1 cellular context compared by ENCODE assay signal in genomic region chr5:54401515-54401914, GRCh38.
TF ChIP-seq lines count a peak whose summit lies in the region.

No MANE protein-coding gene starts in this region.

TF ChIP-seq in GM23338, 12 proteins besides CTCF, POLR2A, EP300 and RAD21 (continued from another document):
- TF ChIP-seq REST (IDR thresholded peaks at IDR 0.05; ENCODE audit: unreplicated experiment) (no peak), EZH2phosphoT487 (IDR thresholded peaks at IDR 0.05; ENCODE audit: unreplicated experiment) (no peak), EZH2 (IDR thresholded peaks at IDR 0.05; ENCODE audit: low read depth, unreplicated experiment) (no peak), CREB1 (CRISPR knock-in tag; IDR thresholded peaks at IDR 0.05; ENCODE audit: low read depth) (no peak), ZNF331 (CRISPR knock-in tag; IDR thresholded peaks at IDR 0.05; ENCODE audit: low read depth) (no peak)
